Comparison of ENCODE assay signal across 14 cellular contexts in genomic region chr11:122399375-122399774, GRCh38.
DNase-seq lines count a peak whose midpoint lies in the region; ATAC-seq and TF ChIP-seq lines count a peak whose summit lies in the region.
"Had no signal": no experiment of that assay in that cellular context is flagged by ENCODE, and none has a peak within 500 bp of the region (broad histone marks: within the 10 kb centered on the region; RNA-seq: fewer than 3 reads in every experiment).

No MANE protein-coding gene starts in this region.

- no peak overlapping the region for H3K4me3 Mint-ChIP-seq in activated CD8-positive, alpha-beta T cell treated with anti-CD3 and anti-CD28 coated beads, Interleukin-2, amount 10 ng/mL, durations not matched to agents 7 days and 5 days
- H3K4me3 Mint-ChIP-seq: nephron had no signal

- CTCF ChIA-PET in activated CD8-positive, alpha-beta T cell treated with anti-CD3 and anti-CD28 coated beads, Interleukin-2, amount 10 ng/mL, durations not matched to agents 7 days and 5 days (lab: Charles Lee): no interaction called here

- H3K4me2 ChIP-seq in OCI-LY3 (ENCODE audit: low read length): peak overlapping the region; percentile 99
- H3K4me2 ChIP-seq in mesendoderm (ENCODE audit: low read length): no peak overlapping the region

- no peak overlapping the region for H2BK15ac ChIP-seq in mesendoderm (replicated peaks; ENCODE audit: low read depth)

- no peak overlapping the region for H4K8ac ChIP-seq in mesendoderm (ENCODE audit: low read depth, low read length)

- no peaks in the 10 kb centered on the region for H3K36me3 Mint-ChIP-seq in activated CD8-positive, alpha-beta T cell treated with anti-CD3 and anti-CD28 coated beads, Interleukin-2, amount 10 ng/mL, durations not matched to agents 7 days and 5 days (ENCODE audit: low read depth)

- H3K4me1 ChIP-seq in OCI-LY3 (ENCODE audit: low read length) (peaks cover 34% of the 10 kb centered on the region), mesendoderm (ENCODE audit: control insufficient read depth, low read depth, low read length) (no peaks in the 10 kb centered on the region)

- no peak overlapping the region for H2BK120ac ChIP-seq in mesendoderm (ENCODE audit: low read depth, low read length)

- POLR2A ChIA-PET in activated CD8-positive, alpha-beta T cell treated with anti-CD3 and anti-CD28 coated beads, Interleukin-2, amount 10 ng/mL, durations not matched to agents 7 days and 5 days (lab: Charles Lee): interaction anchor here (0.6 kb wide), 1 partner anchor 1207 kb away, joined by 3 read pairs; no protein-coding TSS in a partner anchor

- WGBS in mesendoderm (ENCODE audit: extremely low coverage, insufficient coverage, low lambda C conversion rate): no CpG with 5 or more reads among the region's 2 CpGs

- ATAC-seq in GM19455 (IDR thresholded peaks at IDR 0.05; ENCODE audit: unreplicated experiment) (peak; percentile 83), HG03139 (IDR thresholded peaks at IDR 0.05; ENCODE audit: unreplicated experiment) (peak; percentile 81)
- ATAC-seq in activated CD8-positive, alpha-beta T cell treated with anti-CD3 and anti-CD28 coated beads, Interleukin-2, amount 10 ng/mL, durations not matched to agents 7 days and 5 days: no peak
- ATAC-seq: PC-3 had no signal

- TF ChIP-seq CTCF in GM12865 (IDR thresholded peaks at IDR 0.05; ENCODE audit: insufficient read depth, low read depth, low read length, missing control alignments): no peak
- no peak for TF ChIP-seq CTCF in OCI-LY3 (IDR thresholded peaks at IDR 0.05; ENCODE audit: low read depth, low read length)

- no peaks in the 10 kb centered on the region for H3K9me3 Mint-ChIP-seq in activated CD8-positive, alpha-beta T cell treated with anti-CD3 and anti-CD28 coated beads, Interleukin-2, amount 10 ng/mL, durations not matched to agents 7 days and 5 days (ENCODE audit: insufficient read depth)
- H3K9me3 Mint-ChIP-seq: nephron had no signal

- H3K9me3 ChIP-seq in OCI-LY3 (ENCODE audit: insufficient read depth, low read length): peaks cover 7% of the 10 kb centered on the region; the same call in 1 of the 2 replicates

- H3K27me3 Mint-ChIP-seq in activated CD8-positive, alpha-beta T cell treated with anti-CD3 and anti-CD28 coated beads, Interleukin-2, amount 10 ng/mL, durations not matched to agents 7 days and 5 days (ENCODE audit: low read depth): no peaks in the 10 kb centered on the region

- DNase-seq in GM12865 (ENCODE audit: low read depth) (peak; percentile 79), NCI-H2107 treated with DMSO at 0.1 percent for 48 hours (lab: John Stamatoyannopoulos, UW; ENCODE audit: unreplicated experiment) (no peak), SW480 (ENCODE audit: low spot score) (no peak), mesendoderm (no peak)
- no peak for DNase-seq in activated CD8-positive, alpha-beta T cell treated with anti-CD3 and anti-CD28 coated beads, Interleukin-2, amount 10 ng/mL, durations not matched to agents 7 days and 5 days
- DNase-seq: erythroblast; NCI-H2107; PC-3; stimulated activated CD4-positive, alpha-beta T cell treated with anti-CD3 and anti-CD28 coated beads, Interleukin-2, amount 100 ng/mL, for 48 hours; stimulated activated naive CD4-positive, alpha-beta T cell treated with Interleukin-2 at 50 U/mL for 16 hours had no signal

- H3K27me3 ChIP-seq in OCI-LY3 (ENCODE audit: low read depth, low read length) (no peaks in the 10 kb centered on the region), mesendoderm (ENCODE audit: insufficient read depth, low read length, poor library complexity) (no peaks in the 10 kb centered on the region)

- no peaks in the 10 kb centered on the region for H3K79me2 ChIP-seq in OCI-LY3 (ENCODE audit: low read length)
- H3K79me2 ChIP-seq in mesendoderm (ENCODE audit: control insufficient read depth, insufficient read depth, low read length): no peaks in the 10 kb centered on the region

- H2AK5ac ChIP-seq in mesendoderm (ENCODE audit: low read length): no peak overlapping the region

- H3K56ac ChIP-seq in mesendoderm (ENCODE audit: low read length): no peak overlapping the region

- no peak overlapping the region for H4K5ac ChIP-seq in mesendoderm (ENCODE audit: low read length)

- no peak overlapping the region for H2AFZ ChIP-seq in OCI-LY3 (ENCODE audit: low read depth, low read length)

- H3K23ac ChIP-seq in mesendoderm (ENCODE audit: low read length): no peak overlapping the region

- peak overlapping the region; percentile 96 for H3K27ac ChIP-seq in OCI-LY3 (ENCODE audit: low read length)
- H3K27ac ChIP-seq in mesendoderm (ENCODE audit: low read depth, low read length): no peak overlapping the region

- no peak overlapping the region for H3K4ac ChIP-seq in mesendoderm (ENCODE audit: low read depth, low read length)

- H3K36me3 ChIP-seq in OCI-LY3 (replicated peaks; ENCODE audit: low read depth, low read length) (peaks cover 8% of the 10 kb centered on the region), mesendoderm (ENCODE audit: control insufficient read depth, insufficient read depth, low read length) (no peaks in the 10 kb centered on the region)

- no peak overlapping the region for H2BK5ac ChIP-seq in mesendoderm (ENCODE audit: low read length)

- H3K4me3 ChIP-seq in GM12865 (ENCODE audit: low read depth, low read length): no peak overlapping the region
- H3K4me3 ChIP-seq in OCI-LY3 (ENCODE audit: low read length): peak overlapping the region; percentile 73
- H3K4me3 ChIP-seq in mesendoderm (ENCODE audit: low read length): no peak overlapping the region

- H3K18ac ChIP-seq in mesendoderm (ENCODE audit: low read length): no peak overlapping the region

- H4K20me1 ChIP-seq in OCI-LY3 (ENCODE audit: insufficient read depth, low read length): no peaks in the 10 kb centered on the region

- H3K4me1 Mint-ChIP-seq in activated CD8-positive, alpha-beta T cell treated with anti-CD3 and anti-CD28 coated beads, Interleukin-2, amount 10 ng/mL, durations not matched to agents 7 days and 5 days (ENCODE audit: low read depth): no peaks in the 10 kb centered on the region

- no peak overlapping the region for H3K27ac Mint-ChIP-seq in activated CD8-positive, alpha-beta T cell treated with anti-CD3 and anti-CD28 coated beads, Interleukin-2, amount 10 ng/mL, durations not matched to agents 7 days and 5 days
- H3K27ac Mint-ChIP-seq: nephron had no signal

- H3K9ac ChIP-seq in OCI-LY3 (ENCODE audit: low read length) (peak overlapping the region; percentile 63; the same call in 1 of the 2 replicates), mesendoderm (ENCODE audit: low read length) (no peak overlapping the region)

- H3K79me1 ChIP-seq in mesendoderm (ENCODE audit: low read length): no peaks in the 10 kb centered on the region
